ENCODE assay signal across 19 cellular contexts in the genomic region with DNA sequence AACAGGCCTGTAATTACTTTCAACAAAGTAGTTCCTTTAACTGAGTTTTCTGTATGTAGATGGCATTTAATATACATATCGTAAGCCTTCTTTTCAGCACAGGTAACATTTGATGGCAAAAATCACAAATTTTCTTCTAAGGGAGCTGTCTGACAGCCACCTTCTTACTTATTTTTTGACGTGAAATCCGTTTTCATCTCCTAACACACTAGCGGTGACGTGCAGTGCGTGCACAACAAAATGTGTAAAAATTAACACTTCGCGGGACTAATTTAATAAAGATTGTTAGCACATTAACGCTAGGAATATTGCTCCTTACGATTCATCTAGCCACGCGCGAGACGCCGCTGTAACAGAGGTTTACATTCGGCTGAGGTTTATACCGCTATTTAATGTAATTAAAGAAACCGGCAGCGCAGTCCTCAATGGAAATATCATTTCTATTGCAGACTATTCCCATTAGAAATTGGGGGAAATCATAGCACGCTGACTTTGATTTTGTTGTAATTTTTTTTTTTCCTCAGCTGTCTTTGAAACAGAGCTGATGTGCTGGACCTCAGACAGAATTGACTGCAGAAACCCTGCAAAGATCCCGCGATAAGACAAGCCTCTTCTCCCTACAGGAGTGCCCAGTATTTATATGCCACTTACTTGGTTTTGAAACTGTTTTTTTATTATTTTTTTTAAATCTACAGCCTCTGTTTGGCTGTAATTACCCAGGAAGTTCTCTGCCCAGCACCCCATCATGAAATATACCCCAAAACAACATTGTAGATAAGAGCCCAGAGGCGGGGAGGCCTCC. TPM values are rescaled to one million over a fixed set of nuclear protein-coding genes. Genes with fewer than 3 reads are reported as not detected.
DNase-seq lines count a peak whose midpoint lies in the region; ATAC-seq and TF ChIP-seq lines count a peak whose summit lies in the region.
"Had no signal": no experiment of that assay in that cellular context is flagged by ENCODE, and none has a peak within 500 bp of the region (broad histone marks: within the 10 kb centered on the region; RNA-seq: fewer than 3 reads in every experiment).

No MANE protein-coding gene starts in this region.

- peaks cover 86% of the 10 kb centered on the region for H3K4me1 Mint-ChIP-seq in activated naive CD8-positive, alpha-beta T cell treated with anti-CD3 and anti-CD28 coated beads, Interleukin-2, amount 10 ng/mL, durations not matched to agents 7 days and 5 days
- H3K4me1 Mint-ChIP-seq: B cell had no signal

- H3K36me3 ChIP-seq in BLaER1 treated with 17β-estradiol and CSF1 and Interleukin-3, amounts not matched to agents 10 nM and 100 nM: peaks cover 0 to 8% (median 0%) of the 10 kb centered on the region in 11 experiments; a peak in 4 of 22 replicates
- no peaks in the 10 kb centered on the region for H3K36me3 ChIP-seq in HUES6 (ENCODE audit: control insufficient read depth, insufficient read depth, low read length)
- no peaks in the 10 kb centered on the region for H3K36me3 ChIP-seq in neuronal stem cell (replicated peaks in 1 of 2; ENCODE audit: control insufficient read depth in 2 of 2, insufficient read depth in 2 of 2, low read length in 2 of 2)
- no peaks in the 10 kb centered on the region for H3K36me3 ChIP-seq in upper lobe of left lung
- H3K36me3 ChIP-seq: neutrophil had no signal

- TF ChIP-seq CTCF in upper lobe of left lung (IDR thresholded peaks at IDR 0.05): no peak

- no peak overlapping the region for H3K14ac ChIP-seq in neuronal stem cell (ENCODE audit: low read length)

- H2AFZ ChIP-seq in neuronal stem cell (ENCODE audit: low read length): no peak overlapping the region

- WGBS in neuronal stem cell (ENCODE audit: extremely low coverage in 2 of 2, insufficient read length in 2 of 2, insufficient replicate concordance in 1 of 2), 2 donors: no CpG with 5 or more reads among the region's 23 CpGs
- 83 to 86% methylated on average over 23 of the region's 23 CpGs for WGBS in upper lobe of left lung, 2 donors

- peak overlapping the region; percentile 95 for H3K27ac Mint-ChIP-seq in activated naive CD8-positive, alpha-beta T cell treated with anti-CD3 and anti-CD28 coated beads, Interleukin-2, amount 10 ng/mL, durations not matched to agents 7 days and 5 days
- H3K27ac Mint-ChIP-seq: B cell had no signal

- no peak overlapping the region for H3K27ac ChIP-seq in BLaER1 treated with 17β-estradiol and CSF1 and Interleukin-3, amounts not matched to agents 10 nM and 100 nM
- H3K27ac ChIP-seq in HUES6 (ENCODE audit: low read depth, low read length) (peak overlapping the region; percentile 27; the same call in 1 of the 2 replicates), neuronal stem cell (replicated peaks; ENCODE audit: low read length) (no peak overlapping the region), upper lobe of left lung (peak overlapping the region in 1 of 4 donors; percentile 23)
- H3K27ac ChIP-seq: body of pancreas, neutrophil, VCaP had no signal

- H3K27me3 ChIP-seq in BLaER1 treated with 17β-estradiol and CSF1 and Interleukin-3, amounts not matched to agents 10 nM and 100 nM: peaks cover 11 to 20% (median 16%) of the 10 kb centered on the region in 11 experiments
- H3K27me3 ChIP-seq in HUES6 (ENCODE audit: control insufficient read depth, insufficient read depth, low read length) (no peaks in the 10 kb centered on the region), mononuclear cell (ENCODE audit: insufficient read depth, low read length) (peaks cover 5% of the 10 kb centered on the region), neuronal stem cell (ENCODE audit: control insufficient read depth in 3 of 3, insufficient read depth in 3 of 3, low read depth in 1 of 3, low read length in 3 of 3) (peaks cover 5 to 71% (median 30%) of the 10 kb centered on the region in 3 experiments), upper lobe of left lung (peaks cover 0 to 5% (median 2%) of the 10 kb centered on the region in 4 donors)

- H3K4me2 ChIP-seq in BLaER1 treated with 17β-estradiol and CSF1 and Interleukin-3, amounts not matched to agents 10 nM and 100 nM: peak overlapping the region in 10 of 11 experiments; percentile 11 to 75 (median 57); a peak in 17 of 22 replicates
- no peak overlapping the region for H3K4me2 ChIP-seq in neuronal stem cell (ENCODE audit: insufficient read depth, low read length, poor library complexity, severe bottlenecking)

- no peak overlapping the region for H3K4ac ChIP-seq in neuronal stem cell (ENCODE audit: low read length)

- no peaks in the 10 kb centered on the region for H3K9me3 Mint-ChIP-seq in activated naive CD8-positive, alpha-beta T cell treated with anti-CD3 and anti-CD28 coated beads, Interleukin-2, amount 10 ng/mL, durations not matched to agents 7 days and 5 days

- H3K4me3 Mint-ChIP-seq in activated naive CD8-positive, alpha-beta T cell treated with anti-CD3 and anti-CD28 coated beads, Interleukin-2, amount 10 ng/mL, durations not matched to agents 7 days and 5 days: peak overlapping the region; percentile 85
- H3K4me3 Mint-ChIP-seq: B cell had no signal

- no peak overlapping the region for H3K4me3 ChIP-seq in BLaER1 treated with 17β-estradiol and CSF1 and Interleukin-3, amounts not matched to agents 10 nM and 100 nM
- H3K4me3 ChIP-seq in HUES6 (ENCODE audit: low read depth, low read length): no peak overlapping the region; the same call in 1 of the 2 replicates
- peak overlapping the region; percentile 12 for H3K4me3 ChIP-seq in mononuclear cell (ENCODE audit: low read length)
- H3K4me3 ChIP-seq in neuronal stem cell (ENCODE audit: low read length in 2 of 2): no peak overlapping the region
- no peak overlapping the region for H3K4me3 ChIP-seq in upper lobe of left lung
- H3K4me3 ChIP-seq: body of pancreas had no signal

- H3K9me3 ChIP-seq in BLaER1 treated with 17β-estradiol and CSF1 and Interleukin-3, amounts not matched to agents 10 nM and 100 nM (replicated peaks in 1 of 11): peaks cover 0 to 14% (median 0%) of the 10 kb centered on the region in 11 experiments; a peak in 8 of 22 replicates
- H3K9me3 ChIP-seq in HUES6 (ENCODE audit: control insufficient read depth, insufficient read depth, low read depth, low read length) (no peaks in the 10 kb centered on the region), mononuclear cell (ENCODE audit: low read depth, low read length) (no peaks in the 10 kb centered on the region), neuronal stem cell (replicated peaks in 1 of 2; ENCODE audit: control insufficient read depth in 2 of 2, insufficient read depth in 1 of 2, low read depth in 1 of 2, low read length in 2 of 2) (no peaks in the 10 kb centered on the region), upper lobe of left lung (peaks cover 0 to 3% (median under 1%) of the 10 kb centered on the region in 4 donors)
- H3K9me3 ChIP-seq: body of pancreas, neutrophil had no signal

- H2BK5ac ChIP-seq in neuronal stem cell (ENCODE audit: low read length): no peak overlapping the region

- POLR2A ChIA-PET in activated naive CD8-positive, alpha-beta T cell treated with anti-CD3 and anti-CD28 coated beads, Interleukin-2, amount 10 ng/mL, durations not matched to agents 7 days and 5 days (lab: Charles Lee): interaction anchor here (0.7 to 23.5 kb wide), 11 partner anchors 10 to 1055 kb away, joined by 3 to 796 read pairs (median 5); a partner anchor contains a TSS

- peaks cover 24% of the 10 kb centered on the region for H3K36me3 Mint-ChIP-seq in activated naive CD8-positive, alpha-beta T cell treated with anti-CD3 and anti-CD28 coated beads, Interleukin-2, amount 10 ng/mL, durations not matched to agents 7 days and 5 days

- no peak for TF ChIP-seq EP300 in upper lobe of left lung (IDR thresholded peaks at IDR 0.05)

- H3K4me1 ChIP-seq in BLaER1 treated with 17β-estradiol and CSF1 and Interleukin-3, amounts not matched to agents 10 nM and 100 nM: peaks cover 20 to 86% (median 54%) of the 10 kb centered on the region in 10 experiments; a peak in 19 of 20 replicates
- H3K4me1 ChIP-seq in HUES6 (ENCODE audit: control insufficient read depth, insufficient read depth, low read length) (peaks cover 80% of the 10 kb centered on the region), mononuclear cell (ENCODE audit: insufficient read depth, low read length) (peaks cover 77% of the 10 kb centered on the region), neuronal stem cell (ENCODE audit: control insufficient read depth in 2 of 2, insufficient read depth in 1 of 2, low read depth in 1 of 2, low read length in 2 of 2) (peaks cover 0 to under 1% of the 10 kb centered on the region in 2 donors), upper lobe of left lung (peaks cover 0 to 8% (median 3%) of the 10 kb centered on the region in 4 donors)

- no peak overlapping the region for H2BK15ac ChIP-seq in neuronal stem cell (ENCODE audit: low read length)

- H4K20me1 ChIP-seq in BLaER1 treated with 17β-estradiol and CSF1 and Interleukin-3, amounts not matched to agents 10 nM and 100 nM: peaks cover 0 to 93% (median 0%) of the 10 kb centered on the region in 11 experiments; a peak in 7 of 22 replicates

- H2BK120ac ChIP-seq in neuronal stem cell (ENCODE audit: low read depth, low read length): no peak overlapping the region

- DNase-seq in activated naive CD8-positive, alpha-beta T cell treated with anti-CD3 and anti-CD28 coated beads, Interleukin-2, amount 10 ng/mL, durations not matched to agents 7 days and 5 days: no peak
- DNase-seq in neuronal stem cell (ENCODE audit: low spot score): no peak
- DNase-seq in D341Med (ENCODE audit: low spot score): no peak
- no peak for DNase-seq in upper lobe of left lung
- DNase-seq in SHP77 (lab: John Stamatoyannopoulos, UW): no peak
- DNase-seq: body of pancreas; DND-41; GOT3; NCI-H187 treated with DMSO at 0.1 percent for 48 hours; NCI-H524; stimulated activated CD4-positive, alpha-beta T cell treated with anti-CD3 and anti-CD28 coated beads, Interleukin-4, amount 100 ng/mL, for 24 hours had no signal

- H2BK12ac ChIP-seq in neuronal stem cell (ENCODE audit: low read length): no peak overlapping the region

- no peaks in the 10 kb centered on the region for H3K27me3 Mint-ChIP-seq in activated naive CD8-positive, alpha-beta T cell treated with anti-CD3 and anti-CD28 coated beads, Interleukin-2, amount 10 ng/mL, durations not matched to agents 7 days and 5 days

- no peak overlapping the region for H3K18ac ChIP-seq in neuronal stem cell (ENCODE audit: low read length)

- no peak for TF ChIP-seq POLR2A in upper lobe of left lung (IDR thresholded peaks at IDR 0.05)

- ATAC-seq in activated naive CD8-positive, alpha-beta T cell treated with anti-CD3 and anti-CD28 coated beads, Interleukin-2, amount 10 ng/mL, durations not matched to agents 7 days and 5 days (ENCODE audit: low read depth): peak; percentile 19
- no peak for ATAC-seq in upper lobe of left lung (ENCODE audit: low FRiP score in 2 of 2)
- ATAC-seq: body of pancreas, PC-3, sciatic nerve had no signal

- H3K9ac ChIP-seq in BLaER1 treated with 17β-estradiol and CSF1 and Interleukin-3, amounts not matched to agents 10 nM and 100 nM: no peak overlapping the region
- H3K9ac ChIP-seq in HUES6 (ENCODE audit: low read length) (peak overlapping the region; percentile 30), neuronal stem cell (ENCODE audit: low read depth, low read length, poor library complexity) (no peak overlapping the region)

- H4K8ac ChIP-seq in neuronal stem cell (ENCODE audit: low read depth, low read length): no peak overlapping the region

- no peaks in the 10 kb centered on the region for H3K79me1 ChIP-seq in neuronal stem cell (ENCODE audit: low read depth, low read length)

- H3K23ac ChIP-seq in neuronal stem cell (ENCODE audit: low read depth, low read length, poor library complexity): no peak overlapping the region

- H2AK5ac ChIP-seq in neuronal stem cell (ENCODE audit: low read depth, low read length): no peak overlapping the region

- H4K91ac ChIP-seq in neuronal stem cell (ENCODE audit: low read depth, low read length, poor library complexity): no peak overlapping the region

RNA-seq across cellular contexts. Expression of a gene that starts 31.3 kb away (rescaled TPM):
- 100 to 1,000 TPM in 1 of 2 experiments, 10 to 100 TPM in 1; 99.5 to 104 TPM for total RNA-seq in activated naive CD8-positive, alpha-beta T cell treated with anti-CD3 and anti-CD28 coated beads, Interleukin-2, amount 10 ng/mL, durations not matched to agents 7 days and 5 days
- total RNA-seq in mononuclear cell (101 TPM), upper lobe of left lung (1 to 10 TPM; 1.1 to 4.5 (median 2.2) TPM)
- 0.77 TPM for polyA plus RNA-seq in neuronal stem cell (2013, experiment 1 of 2)
- 0.90 TPM for polyA plus RNA-seq in neuronal stem cell (2013, experiment 2 of 2)

Comparison
In these comparisons a context has a peak if more than half of its experiments do, and no peak if none do; other contexts are left out.
1. RNA of a gene that starts 31.3 kb away (total RNA-seq): 99.5 to 104 TPM in activated naive CD8-positive, alpha-beta T cell treated with anti-CD3 and anti-CD28 coated beads, Interleukin-2, amount 10 ng/mL, durations not matched to agents 7 days and 5 days and 101 TPM in mononuclear cell (single experiment); 1.1 to 4.5 TPM in upper lobe of left lung; every median in the first group is over 10 times any median in the second.